In genomic region chr10:121669010-121669366, GRCh38 we compare ENCODE assay signal across 2 cellular contexts.
TF ChIP-seq lines count a peak whose summit lies in the region.

No MANE protein-coding gene starts in this region.

TF ChIP-seq in HEK293, 187 proteins besides CTCF, POLR2A, EP300 and RAD21:
- TF ChIP-seq PATZ1 (tag by site-specific recombination; IDR thresholded peaks at IDR 0.05) (0 out of 2 replicates have a peak, but pooled peaks have one; percentile 2), ZNF2 (tag by site-specific recombination; IDR thresholded peaks at IDR 0.05) (0 out of 2 replicates have a peak, but pooled peaks have one; percentile 3), ZSCAN5A (tag by site-specific recombination; IDR thresholded peaks at IDR 0.05) (no peak)
TF ChIP-seq in HEK293: peak in this region for 2.

TF ChIP-seq in WTC11, 78 proteins besides CTCF, POLR2A, EP300 and RAD21 (continued from another document):
- TF ChIP-seq PREB (CRISPR knock-in tag; IDR thresholded peaks at IDR 0.05; ENCODE audit: borderline replicate concordance) (no peak), ZBTB21 (CRISPR knock-in tag; IDR thresholded peaks at IDR 0.05; ENCODE audit: borderline replicate concordance) (no peak), SOX15 (CRISPR knock-in tag; IDR thresholded peaks at IDR 0.05) (no peak), NFE2L1 (CRISPR knock-in tag; IDR thresholded peaks at IDR 0.05) (no peak)
TF ChIP-seq in WTC11: peak in this region for 0.
